Comparison of ENCODE assay signal across 8 cellular contexts in genomic region chr12:122834921-122835692, GRCh38. TPM values are rescaled to one million over a fixed set of nuclear protein-coding genes. Genes with fewer than 3 reads are reported as not detected.
DNase-seq lines count a peak whose midpoint lies in the region; ATAC-seq, FAIRE-seq and TF ChIP-seq lines count a peak whose summit lies in the region.

A gene with protein sequence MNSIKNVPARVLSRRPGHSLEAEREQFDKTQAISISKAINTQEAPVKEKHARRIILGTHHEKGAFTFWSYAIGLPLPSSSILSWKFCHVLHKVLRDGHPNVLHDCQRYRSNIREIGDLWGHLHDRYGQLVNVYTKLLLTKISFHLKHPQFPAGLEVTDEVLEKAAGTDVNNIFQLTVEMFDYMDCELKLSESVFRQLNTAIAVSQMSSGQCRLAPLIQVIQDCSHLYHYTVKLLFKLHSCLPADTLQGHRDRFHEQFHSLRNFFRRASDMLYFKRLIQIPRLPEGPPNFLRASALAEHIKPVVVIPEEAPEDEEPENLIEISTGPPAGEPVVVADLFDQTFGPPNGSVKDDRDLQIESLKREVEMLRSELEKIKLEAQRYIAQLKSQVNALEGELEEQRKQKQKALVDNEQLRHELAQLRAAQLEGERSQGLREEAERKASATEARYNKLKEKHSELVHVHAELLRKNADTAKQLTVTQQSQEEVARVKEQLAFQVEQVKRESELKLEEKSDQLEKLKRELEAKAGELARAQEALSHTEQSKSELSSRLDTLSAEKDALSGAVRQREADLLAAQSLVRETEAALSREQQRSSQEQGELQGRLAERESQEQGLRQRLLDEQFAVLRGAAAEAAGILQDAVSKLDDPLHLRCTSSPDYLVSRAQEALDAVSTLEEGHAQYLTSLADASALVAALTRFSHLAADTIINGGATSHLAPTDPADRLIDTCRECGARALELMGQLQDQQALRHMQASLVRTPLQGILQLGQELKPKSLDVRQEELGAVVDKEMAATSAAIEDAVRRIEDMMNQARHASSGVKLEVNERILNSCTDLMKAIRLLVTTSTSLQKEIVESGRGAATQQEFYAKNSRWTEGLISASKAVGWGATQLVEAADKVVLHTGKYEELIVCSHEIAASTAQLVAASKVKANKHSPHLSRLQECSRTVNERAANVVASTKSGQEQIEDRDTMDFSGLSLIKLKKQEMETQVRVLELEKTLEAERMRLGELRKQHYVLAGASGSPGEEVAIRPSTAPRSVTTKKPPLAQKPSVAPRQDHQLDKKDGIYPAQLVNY (plus strand): TSS chr12:122835457. CDS start chr12:122835551, 94 bp downstream.

- peak within 1 kb of the TSS; percentile 55 for H3K9ac ChIP-seq in HUES6 (ENCODE audit: low read length)

- 0 to 1% methylated on average over 30 to 76 of the region's 76 CpGs for WGBS in lung, 2 donors

- H3K4me3 ChIP-seq in HUES6 (ENCODE audit: low read depth, low read length) (peak within 1 kb of the TSS; percentile 85), lung (peak within 1 kb of the TSS; percentile 63)

- H3K4me1 ChIP-seq in HUES6 (ENCODE audit: control insufficient read depth, insufficient read depth, low read length), result peaks cover 8% of the 10 kb centered on the region; the same call in 1 of the 2 replicates
- H3K4me1 ChIP-seq in lung (ENCODE audit: control insufficient read depth in 2 of 2, insufficient read depth in 2 of 2, low read length in 2 of 2), result peaks cover 0 to 7% of the 10 kb centered on the region in 2 donors

- no peak for TF ChIP-seq POLR2A in GM12892 (IDR thresholded peaks at IDR 0.05; ENCODE audit: low read depth, low read length)

- H3K4me1 Mint-ChIP-seq in activated CD4-positive, alpha-beta T cell treated with anti-CD3 and anti-CD28 coated beads, Interleukin-2, amount 10 ng/mL, durations not matched to agents 24 days and 14 days, result peaks cover 27% of the 10 kb centered on the region

- peak; percentile 75 for DNase-seq in GM12892 (ENCODE audit: insufficient read length)
- peak; percentile 88 for DNase-seq in activated CD4-positive, alpha-beta T cell treated with anti-CD3 and anti-CD28 coated beads, Interleukin-2, amount 10 ng/mL, durations not matched to agents 24 days and 14 days
- peak; percentile 64 for DNase-seq in dermis blood vessel endothelial cell
- DNase-seq in lung (ENCODE audit: low spot score), result no peak
- DNase-seq in stimulated activated CD4-positive, alpha-beta T cell treated with anti-CD3 and anti-CD28 coated beads, TNF-alpha, amount 100 ng/mL, for 4 hours (ENCODE audit: low read depth in 3 of 3), result peak; percentile 30 to 59 (median 43)

- H3K36me3 ChIP-seq in HUES6 (ENCODE audit: control insufficient read depth, insufficient read depth, low read length) (no peaks in the 10 kb centered on the region), lung (ENCODE audit: control insufficient read depth in 2 of 2, insufficient read depth in 2 of 2, low read length in 2 of 2) (no peaks in the 10 kb centered on the region)

- ATAC-seq in lung (ENCODE audit: insufficient read depth, low FRiP score) (no peak), HG02610 (IDR thresholded peaks at IDR 0.05; ENCODE audit: unreplicated experiment) (no peak), GM19324 (IDR thresholded peaks at IDR 0.05; ENCODE audit: low FRiP score, unreplicated experiment) (no peak)

- no peak for FAIRE-seq in GM12892 (lab: Jason Lieb, UNC)

- H3K9me3 ChIP-seq in HUES6 (ENCODE audit: control insufficient read depth, insufficient read depth, low read depth, low read length) (peaks cover 4% of the 10 kb centered on the region; the same call in 1 of the 2 replicates), lung (ENCODE audit: control insufficient read depth in 2 of 2, insufficient read depth in 1 of 2, low read length in 1 of 2) (no peaks in the 10 kb centered on the region)

- H3K4me3 Mint-ChIP-seq in activated CD4-positive, alpha-beta T cell treated with anti-CD3 and anti-CD28 coated beads, Interleukin-2, amount 10 ng/mL, durations not matched to agents 24 days and 14 days, result peak within 1 kb of the TSS; percentile 89

- intact Hi-C loops in activated CD4-positive, alpha-beta T cell treated with anti-CD3 and anti-CD28 coated beads, Interleukin-2, amount 10 ng/mL, durations not matched to agents 24 days and 14 days (cut with micrococcal nuclease), result no loop called here

- peaks cover 18% of the 10 kb centered on the region for H3K27me3 Mint-ChIP-seq in activated CD4-positive, alpha-beta T cell treated with anti-CD3 and anti-CD28 coated beads, Interleukin-2, amount 10 ng/mL, durations not matched to agents 24 days and 14 days

- no peak for TF ChIP-seq CTCF in lung (IDR thresholded peaks at IDR 0.05; ENCODE audit: control extremely low read depth, extremely low read depth)

- H3K27ac Mint-ChIP-seq in activated CD4-positive, alpha-beta T cell treated with anti-CD3 and anti-CD28 coated beads, Interleukin-2, amount 10 ng/mL, durations not matched to agents 24 days and 14 days, result peak within 1 kb of the TSS; percentile 86

- no peaks in the 10 kb centered on the region for H3K9me3 Mint-ChIP-seq in activated CD4-positive, alpha-beta T cell treated with anti-CD3 and anti-CD28 coated beads, Interleukin-2, amount 10 ng/mL, durations not matched to agents 24 days and 14 days

- peaks cover 27% of the 10 kb centered on the region for H3K27me3 ChIP-seq in HUES6 (ENCODE audit: control insufficient read depth, insufficient read depth, low read length)
- no peaks in the 10 kb centered on the region for H3K27me3 ChIP-seq in lung (ENCODE audit: control insufficient read depth, insufficient read depth)

- H3K27ac ChIP-seq in HUES6 (ENCODE audit: low read depth, low read length) (no peak within 1 kb of the TSS), lung (ENCODE audit: low read depth in 1 of 2, low read length in 1 of 2) (peak within 1 kb of the TSS; percentile 58 to 78)

- peaks cover 9% of the 10 kb centered on the region for H3K36me3 Mint-ChIP-seq in activated CD4-positive, alpha-beta T cell treated with anti-CD3 and anti-CD28 coated beads, Interleukin-2, amount 10 ng/mL, durations not matched to agents 24 days and 14 days (ENCODE audit: low read depth)

RNA-seq across cellular contexts. Expression of the gene that starts here (rescaled TPM):
- 4.4 TPM for polyA plus RNA-seq in GM12892 (2012; ENCODE audit: missing spikeins)
- 23.8 and 25.8 TPM in 2 replicates for total RNA-seq in activated CD4-positive, alpha-beta T cell treated with anti-CD3 and anti-CD28 coated beads, Interleukin-2, amount 10 ng/mL, durations not matched to agents 24 days and 14 days
- total RNA-seq in dermis blood vessel endothelial cell (132 and 200 TPM in 2 replicates), lung (10 to 100 TPM; 33.8 to 56.3 TPM)
- polyA plus RNA-seq in lung, result 10 to 100 TPM; 34.5 to 36.3 TPM
